17 cellular contexts compared by ENCODE assay signal in genomic region chr13:25421602-25422001, GRCh38.
"Had no signal": no experiment of that assay in that cellular context is flagged by ENCODE, and none has a peak within 500 bp of the region (broad histone marks: within the 10 kb centered on the region; RNA-seq: fewer than 3 reads in every experiment).

No MANE protein-coding gene starts in this region.

- DNase-seq: effector CD8-positive, alpha-beta T cell; gastrocnemius medialis; immature natural killer cell; left ventricle myocardium inferior; mesenchymal stem cell; midbrain; nucleus accumbens; ovary; small intestine; stimulated activated CD4-positive, alpha-beta T cell treated with anti-CD3 and anti-CD28 coated beads, Interleukin-12 subunit alpha, Interleukin-12 subunit beta, amount 100 ng/mL, for 4 hours; stimulated activated naive CD4-positive, alpha-beta T cell treated with Interleukin-2 at 50 U/mL for 16 hours; thyroid gland had no signal

- H3K4me3 ChIP-seq: coronary artery, dorsolateral prefrontal cortex, gastrocnemius medialis, left ventricle myocardium inferior, lung, neural progenitor cell, ovary, right atrium auricular region, thyroid gland had no signal
